9 cellular contexts compared by ENCODE assay signal in the genomic region with DNA sequence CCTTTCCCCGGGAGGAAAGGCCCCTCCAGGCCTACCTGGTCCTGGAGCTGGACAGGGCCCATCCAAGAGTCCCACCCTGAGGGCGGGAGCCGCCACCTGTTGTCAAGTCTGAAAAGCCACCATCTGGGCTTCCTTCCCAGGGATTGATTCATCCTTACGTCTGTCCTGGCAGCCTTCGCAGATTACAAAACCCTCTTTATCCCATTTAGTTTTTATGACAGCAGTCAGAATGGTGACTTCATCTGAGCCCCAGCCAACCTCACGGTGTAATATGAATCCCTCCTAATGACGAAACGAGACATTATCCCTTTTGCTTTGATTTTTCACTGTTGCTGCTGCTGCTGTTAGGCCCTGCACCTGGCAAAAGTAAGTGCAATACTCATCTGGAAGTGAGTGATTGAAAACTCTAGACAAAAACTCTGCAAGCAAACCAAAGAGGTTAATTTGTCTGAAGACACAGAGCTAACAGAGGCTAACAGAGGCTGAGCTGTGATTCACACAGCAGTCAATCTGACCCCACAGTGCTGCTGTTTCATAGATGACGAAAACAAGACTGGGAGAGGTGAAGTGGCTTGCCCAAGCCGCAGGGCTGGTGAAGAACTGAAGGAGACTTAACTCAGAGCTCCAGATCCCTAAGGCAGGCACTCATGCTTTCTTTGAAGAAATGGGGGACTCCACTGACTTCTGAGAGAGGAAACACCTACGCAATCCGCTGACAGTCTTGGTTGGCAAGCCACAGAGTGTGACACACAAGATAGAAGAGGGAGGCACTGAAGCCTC. TPM values are rescaled to one million over a fixed set of nuclear protein-coding genes. Genes with fewer than 3 reads are reported as not detected.
DNase-seq lines count a peak whose midpoint lies in the region; ATAC-seq and TF ChIP-seq lines count a peak whose summit lies in the region.
"Had no signal": no experiment of that assay in that cellular context is flagged by ENCODE, and none has a peak within 500 bp of the region (broad histone marks: within the 10 kb centered on the region; RNA-seq: fewer than 3 reads in every experiment).

No MANE protein-coding gene starts in this region.

- no peak overlapping the region for H3K27ac Mint-ChIP-seq in activated naive CD4-positive, alpha-beta T cell treated with anti-CD3 and anti-CD28 coated beads, Interleukin-2, amount 50 U/mL, for 72 hours

- H3K27me3 ChIP-seq in esophagus muscularis mucosa, result no peaks in the 10 kb centered on the region

- intact Hi-C loops in esophagus muscularis mucosa (cut with DNase I), result no loop called here
- intact Hi-C loops in posterior vena cava (cut with DNase I), result loop anchor here in 1 of 2 donors (5.0 kb wide), 1 partner anchor 138 kb away; no protein-coding TSS in a partner anchor

- no peak for DNase-seq in activated naive CD4-positive, alpha-beta T cell treated with anti-CD3 and anti-CD28 coated beads, Interleukin-2, amount 50 U/mL, for 72 hours (ENCODE audit: low spot score in 2 of 2)
- DNase-seq in activated naive CD4-positive, alpha-beta T cell treated with Interleukin-2 at 50 U/mL for 16 hours, result no peak
- peak; percentile 81 for DNase-seq in NK-92 treated with Interleukin-12 subunit alpha and Interleukin-12 subunit beta, amount 100 ng/mL, for 24 hours (lab: John Stamatoyannopoulos, UW)
- peak; percentile 94 for DNase-seq in esophagus muscularis mucosa (ENCODE audit: extremely low spot score)
- DNase-seq in posterior vena cava (ENCODE audit: low spot score), result peak; percentile 87
- DNase-seq in ecto neural progenitor cell (ENCODE audit: low spot score), result no peak
- no peak for DNase-seq in DMS53 (lab: John Stamatoyannopoulos, UW)

- no peaks in the 10 kb centered on the region for H3K9me3 Mint-ChIP-seq in activated naive CD4-positive, alpha-beta T cell treated with anti-CD3 and anti-CD28 coated beads, Interleukin-2, amount 50 U/mL, for 72 hours

- H3K27ac ChIP-seq in esophagus muscularis mucosa (replicated peaks in 1 of 4), result peak overlapping the region; percentile 61 to 76 (median 72)

- no peak overlapping the region for H3K4me3 ChIP-seq in esophagus muscularis mucosa

- 28% methylated on average over 9 of the region's 12 CpGs for WGBS in esophagus muscularis mucosa

- no peak for TF ChIP-seq POLR2A in esophagus muscularis mucosa (IDR thresholded peaks at IDR 0.05; ENCODE audit: low read depth)

- no peak for TF ChIP-seq EP300 in esophagus muscularis mucosa (IDR thresholded peaks at IDR 0.05)

- no peaks in the 10 kb centered on the region for H3K36me3 ChIP-seq in esophagus muscularis mucosa

- no peaks in the 10 kb centered on the region for H3K36me3 Mint-ChIP-seq in activated naive CD4-positive, alpha-beta T cell treated with anti-CD3 and anti-CD28 coated beads, Interleukin-2, amount 50 U/mL, for 72 hours

- H3K9me3 ChIP-seq in esophagus muscularis mucosa, result no peaks in the 10 kb centered on the region

- ATAC-seq in activated naive CD4-positive, alpha-beta T cell treated with anti-CD3 and anti-CD28 coated beads, Interleukin-2, amount 50 U/mL, for 72 hours, result peak; percentile 24 to 46
- no peak for ATAC-seq in GM19023 (IDR thresholded peaks at IDR 0.05; ENCODE audit: unreplicated experiment)

- TF ChIP-seq CTCF in esophagus muscularis mucosa (IDR thresholded peaks at IDR 0.05), result no peak

- H3K4me1 ChIP-seq in esophagus muscularis mucosa, result peaks cover 16 to 45% (median 31%) of the 10 kb centered on the region in 4 donors

RNA-seq across cellular contexts. Expression of a gene that starts 30.0 kb away (rescaled TPM):
- not detected for total RNA-seq in activated naive CD4-positive, alpha-beta T cell treated with anti-CD3 and anti-CD28 coated beads, Interleukin-2, amount 50 U/mL, for 72 hours
- not detected for total RNA-seq in esophagus muscularis mucosa
- not detected for total RNA-seq in posterior vena cava
- total RNA-seq: lung microvascular endothelial cell had no signal

RNA-seq across cellular contexts. Expression of a gene that starts 45.3 kb away (rescaled TPM):
- 100 to 1,000 TPM; 260 to 445 TPM for total RNA-seq in activated naive CD4-positive, alpha-beta T cell treated with anti-CD3 and anti-CD28 coated beads, Interleukin-2, amount 50 U/mL, for 72 hours
- total RNA-seq in esophagus muscularis mucosa (100 to 1,000 TPM; 432 to 759 (median 607) TPM), posterior vena cava (1,000 to 10,000 TPM; 1,174 to 1,536 TPM)

RNA-seq across cellular contexts. Expression of a gene that starts 50.3 kb away (rescaled TPM):
- 1 to 10 TPM; 2.0 to 3.9 TPM for total RNA-seq in activated naive CD4-positive, alpha-beta T cell treated with anti-CD3 and anti-CD28 coated beads, Interleukin-2, amount 50 U/mL, for 72 hours
- total RNA-seq in esophagus muscularis mucosa, result under 1 TPM in 1 of 4 donors, not detected in 3; 0.98 TPM
- not detected for total RNA-seq in posterior vena cava
- total RNA-seq: lung microvascular endothelial cell had no signal

RNA-seq across cellular contexts. Expression of a gene that starts 55.1 kb away (rescaled TPM):
- total RNA-seq in activated naive CD4-positive, alpha-beta T cell treated with anti-CD3 and anti-CD28 coated beads, Interleukin-2, amount 50 U/mL, for 72 hours, result 100 to 1,000 TPM; 186 to 368 TPM
- total RNA-seq in esophagus muscularis mucosa (100 to 1,000 TPM; 154 to 362 (median 273) TPM), posterior vena cava (100 to 1,000 TPM; 286 to 472 TPM)

RNA-seq across cellular contexts. Expression of a gene that starts 58.6 kb away (rescaled TPM):
- not detected for total RNA-seq in activated naive CD4-positive, alpha-beta T cell treated with anti-CD3 and anti-CD28 coated beads, Interleukin-2, amount 50 U/mL, for 72 hours
- total RNA-seq in esophagus muscularis mucosa (1 to 10 TPM in 3 of 4 donors, not detected in 1; 2.1 to 4.2 (median 2.7) TPM), posterior vena cava (1 to 10 TPM; 4.1 to 8.3 TPM)

Comparison
In these comparisons a context has a peak if more than half of its experiments do, and no peak if none do; other contexts are left out.
1. DNase-seq: peak in NK-92 treated with Interleukin-12 subunit alpha and Interleukin-12 subunit beta, amount 100 ng/mL, for 24 hours (single experiment), esophagus muscularis mucosa (single experiment) and posterior vena cava (single experiment); none in activated naive CD4-positive, alpha-beta T cell treated with anti-CD3 and anti-CD28 coated beads, Interleukin-2, amount 50 U/mL, for 72 hours (0 of 2), activated naive CD4-positive, alpha-beta T cell treated with Interleukin-2 at 50 U/mL for 16 hours (single experiment), ecto neural progenitor cell (single experiment) and DMS53 (single experiment).